In genomic region chr17:31487648-31488263, GRCh38 we compare ENCODE assay signal across 8 cellular contexts.
DNase-seq lines count a peak whose midpoint lies in the region; ATAC-seq lines count a peak whose summit lies in the region.

No MANE protein-coding gene starts in this region.

- intact Hi-C loops in left colon (cut with DNase I, micrococcal nuclease), result no loop called here

- peak; percentile 67 for ATAC-seq in HG03103 (IDR thresholded peaks at IDR 0.05; ENCODE audit: low read depth, unreplicated experiment)
- peak; percentile 79 for ATAC-seq in left colon

- DNase-seq in SIG-M5 treated with dmso at 0.1 percent for 504 hours (lab: John Stamatoyannopoulos, UW; ENCODE audit: unreplicated experiment) (peak; percentile 79), SIG-M5 (lab: John Stamatoyannopoulos, UW) (no peak), NCI-H2196 (lab: John Stamatoyannopoulos, UW; ENCODE audit: unreplicated experiment) (peak; percentile 87), cerebellar cortex (ENCODE audit: low spot score) (peak; percentile 90), left colon (peak; percentile 91 to 94)
- peak; percentile 89 for DNase-seq in activated CD4-positive, CD25-positive, alpha-beta regulatory T cell treated with anti-CD3 and anti-CD28 coated beads, Interleukin-2, amount 50 U/mL, for 72 hours
- peak; percentile 95 to 96 for DNase-seq in stimulated activated CD4-positive, alpha-beta T cell treated with anti-CD3 and anti-CD28 coated beads, Interleukin-1b, Interleukin-23, amount 100 ng/mL, for 4 hours (ENCODE audit: low read depth in 2 of 2)
